ENCODE assay signal across 9 cellular contexts in the genomic region with DNA sequence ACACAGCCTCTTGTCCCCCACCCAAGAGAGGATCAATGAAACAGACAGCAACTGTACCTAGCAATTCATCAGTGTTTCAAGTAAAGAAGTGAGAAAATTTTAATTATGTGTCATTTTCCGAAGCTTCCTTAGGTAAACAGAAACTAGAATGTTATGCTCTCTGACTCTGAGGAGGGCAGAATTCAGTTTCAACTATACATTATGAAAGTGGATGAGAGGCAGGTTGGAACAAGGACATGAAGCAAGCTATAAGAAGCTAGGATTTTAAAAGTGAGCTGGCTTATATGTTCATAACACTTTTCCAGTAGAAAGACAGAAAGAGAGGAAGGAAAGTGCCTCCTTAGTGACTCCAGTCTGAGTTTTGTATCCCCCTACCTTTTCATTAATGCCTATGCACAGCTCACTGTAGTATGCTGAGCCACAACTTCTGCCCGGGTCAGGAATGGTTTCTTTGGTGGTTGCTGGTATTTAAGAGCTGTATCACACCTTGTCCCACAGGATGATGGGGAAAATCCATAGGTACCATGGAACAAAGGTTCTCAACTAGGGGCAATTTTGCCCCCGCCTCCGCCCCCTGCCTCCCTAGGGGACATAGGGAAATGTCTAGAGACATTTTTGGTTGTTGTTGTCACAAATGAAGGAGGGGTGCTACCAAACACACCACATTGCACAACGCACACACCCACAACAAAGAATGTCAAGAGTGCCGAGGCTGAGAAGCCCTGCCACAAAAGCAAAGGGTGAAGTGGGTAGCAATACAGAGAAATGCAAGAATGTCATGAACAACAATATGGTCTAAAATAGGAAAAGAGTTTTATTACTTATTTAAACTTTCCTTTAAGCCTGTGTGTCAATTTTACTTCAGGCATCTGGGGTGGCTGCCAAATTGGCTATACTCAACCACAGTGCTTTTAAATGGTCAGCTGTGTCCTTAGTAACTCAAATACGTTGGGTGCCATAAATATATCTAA.
DNase-seq lines count a peak whose midpoint lies in the region; ATAC-seq and TF ChIP-seq lines count a peak whose summit lies in the region.
"Had no signal": no experiment of that assay in that cellular context is flagged by ENCODE, and none has a peak within 500 bp of the region (broad histone marks: within the 10 kb centered on the region; RNA-seq: fewer than 3 reads in every experiment).

No MANE protein-coding gene starts in this region.

- no peak overlapping the region for H3K4me3 ChIP-seq in tibial nerve
- H3K4me3 ChIP-seq in Peyer's patch: no peak overlapping the region
- H3K4me3 ChIP-seq: heart right ventricle had no signal

- H3K36me3 ChIP-seq in tibial nerve (no peaks in the 10 kb centered on the region), Peyer's patch (no peaks in the 10 kb centered on the region)
- H3K36me3 ChIP-seq: heart right ventricle had no signal

- 70% methylated on average over 7 of the region's 7 CpGs for WGBS in tibial nerve, 2 donors

- H3K4me1 Mint-ChIP-seq in nephron progenitor cell: no peaks in the 10 kb centered on the region

- TF ChIP-seq POLR2A in tibial nerve (IDR thresholded peaks at IDR 0.05) (no peak), Peyer's patch (IDR thresholded peaks at IDR 0.05) (no peak)

- H3K9me3 ChIP-seq in tibial nerve (no peaks in the 10 kb centered on the region), Peyer's patch (no peaks in the 10 kb centered on the region)
- H3K9me3 ChIP-seq: heart right ventricle had no signal

- ATAC-seq in GM18520 (IDR thresholded peaks at IDR 0.05; ENCODE audit: unreplicated experiment) (peak; percentile 64), HG02678 (IDR thresholded peaks at IDR 0.05; ENCODE audit: unreplicated experiment) (peak; percentile 85)

- H3K9me3 Mint-ChIP-seq in nephron progenitor cell: no peaks in the 10 kb centered on the region

- H3K4me1 ChIP-seq in tibial nerve (peaks cover 0 to 25% (median 10%) of the 10 kb centered on the region in 4 donors), Peyer's patch (peaks cover 0 to 6% (median 0%) of the 10 kb centered on the region in 4 donors)

- H3K27ac Mint-ChIP-seq in nephron progenitor cell: peak overlapping the region; percentile 60

- no peaks in the 10 kb centered on the region for H3K27me3 Mint-ChIP-seq in nephron progenitor cell (ENCODE audit: low read depth, poor library complexity)

- H3K36me3 Mint-ChIP-seq in nephron progenitor cell (ENCODE audit: low read depth): peaks cover under 1% of the 10 kb centered on the region

- H3K4me3 Mint-ChIP-seq in nephron progenitor cell: no peak overlapping the region

- DNase-seq in nephron progenitor cell: no peak
- no peak for DNase-seq in stimulated activated CD8-positive, alpha-beta memory T cell treated with anti-CD3 and anti-CD28 coated beads, Interleukin-4, amount 100 ng/mL, for 48 hours
- no peak for DNase-seq in tibial nerve (ENCODE audit: low spot score in 2 of 2)
- no peak for DNase-seq in HT-29 (ENCODE audit: low spot score)
- no peak for DNase-seq in Peyer's patch
- DNase-seq: heart right ventricle had no signal

- H3K27ac ChIP-seq in VCaP (peak overlapping the region; percentile 94), tibial nerve (no peak overlapping the region), Peyer's patch (no peak overlapping the region)

- H3K27me3 ChIP-seq in tibial nerve (no peaks in the 10 kb centered on the region), Peyer's patch (no peaks in the 10 kb centered on the region)
- H3K27me3 ChIP-seq: heart right ventricle had no signal

- TF ChIP-seq CTCF in VCaP (conservative IDR thresholded peaks at IDR 0.05) (no peak), nephron progenitor cell (IDR thresholded peaks at IDR 0.05) (no peak), tibial nerve (IDR thresholded peaks at IDR 0.05) (no peak), Peyer's patch (IDR thresholded peaks at IDR 0.05) (no peak)

- no peak for TF ChIP-seq EP300 in tibial nerve (IDR thresholded peaks at IDR 0.05)
